In the genomic region with DNA sequence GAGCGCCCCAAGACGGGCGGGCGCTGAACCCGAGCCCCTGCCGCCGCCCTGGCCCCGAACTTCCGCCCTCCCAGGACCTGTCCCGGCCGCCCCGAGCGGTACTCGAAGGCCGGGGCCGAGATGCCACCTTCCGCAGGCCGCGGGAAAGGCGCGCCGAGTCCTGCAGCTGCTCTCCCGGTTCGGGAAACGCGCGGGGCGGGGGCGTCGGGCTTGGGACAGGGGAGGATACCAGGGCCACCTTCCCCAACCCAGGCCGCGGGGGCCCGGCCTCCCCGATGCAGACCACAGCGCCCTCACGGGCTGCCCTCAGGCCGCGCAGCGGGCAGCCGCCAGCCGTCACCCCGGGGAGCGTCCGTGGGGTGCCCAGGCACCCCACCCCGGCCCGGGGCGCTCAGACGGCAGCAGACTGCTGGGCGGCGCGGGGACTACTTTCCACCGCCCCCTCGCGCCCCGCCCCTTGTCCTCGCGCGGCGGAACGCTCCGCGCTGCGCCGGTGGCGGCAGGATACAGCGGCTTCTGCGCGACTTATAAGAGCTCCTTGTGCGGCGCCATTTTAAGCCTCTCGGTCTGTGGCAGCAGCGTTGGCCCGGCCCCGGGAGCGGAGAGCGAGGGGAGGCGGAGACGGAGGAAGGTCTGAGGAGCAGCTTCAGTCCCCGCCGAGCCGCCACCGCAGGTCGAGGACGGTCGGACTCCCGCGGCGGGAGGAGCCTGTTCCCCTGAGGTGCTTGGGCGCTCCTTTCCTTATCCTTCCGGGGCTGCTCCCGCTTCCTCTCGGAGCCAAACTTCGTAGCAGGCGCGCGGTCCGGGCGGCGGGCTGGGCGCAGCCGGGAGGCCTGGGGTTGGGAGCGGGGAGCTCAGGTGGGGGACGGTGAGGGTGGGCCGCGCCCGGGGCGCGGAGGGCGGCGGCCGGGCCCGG, we compare ENCODE assay signal across 8 cellular contexts. TPM values are rescaled to one million over a fixed set of nuclear protein-coding genes. Genes with fewer than 3 reads are reported as not detected.
DNase-seq lines count a peak whose midpoint lies in the region; ATAC-seq and TF ChIP-seq lines count a peak whose summit lies in the region.

A gene (plus strand): TSS at position 556 of the 916 bp plus-strand sequence. CDS start 24,564 bp downstream, outside the sequence.

- H3K27ac Mint-ChIP-seq in activated CD8-positive, alpha-beta T cell treated with anti-CD3 and anti-CD28 coated beads, Interleukin-2, amount 10 ng/mL, durations not matched to agents 7 days and 5 days: peak within 1 kb of the TSS; percentile 96

- H3K4me1 ChIP-seq in ectodermal cell (ENCODE audit: control insufficient read depth, insufficient read depth, low read length) (peaks cover 8% of the 10 kb centered on the region), lung (ENCODE audit: control insufficient read depth in 2 of 2, insufficient read depth in 2 of 2, low read length in 2 of 2) (peaks cover 1 to 2% of the 10 kb centered on the region in 2 donors)

- H3K9me3 ChIP-seq in ectodermal cell (ENCODE audit: control insufficient read depth, low read length): no peaks in the 10 kb centered on the region
- H3K9me3 ChIP-seq in lung (ENCODE audit: control insufficient read depth in 2 of 2, insufficient read depth in 1 of 2, low read length in 1 of 2): no peaks in the 10 kb centered on the region

- CTCF ChIA-PET in activated CD8-positive, alpha-beta T cell treated with anti-CD3 and anti-CD28 coated beads, Interleukin-2, amount 10 ng/mL, durations not matched to agents 7 days and 5 days (lab: Charles Lee): interaction anchor here (2.1 kb wide), 1 partner anchor 17 kb away, joined by 10 read pairs; no protein-coding TSS in a partner anchor

- WGBS in ectodermal cell, 2 experiments: 0% methylated on average over 112 of the region's 112 CpGs
- WGBS in lung, 2 donors: 0 to 1% methylated on average over 104 to 112 of the region's 112 CpGs

- peaks cover 28% of the 10 kb centered on the region for H3K27me3 Mint-ChIP-seq in activated CD8-positive, alpha-beta T cell treated with anti-CD3 and anti-CD28 coated beads, Interleukin-2, amount 10 ng/mL, durations not matched to agents 7 days and 5 days (ENCODE audit: low read depth)

- peak within 1 kb of the TSS; percentile 90 for H3K4me3 Mint-ChIP-seq in activated CD8-positive, alpha-beta T cell treated with anti-CD3 and anti-CD28 coated beads, Interleukin-2, amount 10 ng/mL, durations not matched to agents 7 days and 5 days

- H3K9me3 Mint-ChIP-seq in activated CD8-positive, alpha-beta T cell treated with anti-CD3 and anti-CD28 coated beads, Interleukin-2, amount 10 ng/mL, durations not matched to agents 7 days and 5 days (ENCODE audit: insufficient read depth): no peaks in the 10 kb centered on the region

- H3K27me3 ChIP-seq in ectodermal cell (ENCODE audit: control insufficient read depth, insufficient read depth, low read length, poor library complexity, severe bottlenecking) (no peaks in the 10 kb centered on the region), lung (ENCODE audit: control insufficient read depth, insufficient read depth) (no peaks in the 10 kb centered on the region)

- H3K4me1 Mint-ChIP-seq in activated CD8-positive, alpha-beta T cell treated with anti-CD3 and anti-CD28 coated beads, Interleukin-2, amount 10 ng/mL, durations not matched to agents 7 days and 5 days (ENCODE audit: low read depth): peaks cover 35% of the 10 kb centered on the region

- H3K36me3 ChIP-seq in ectodermal cell (ENCODE audit: control insufficient read depth, insufficient read depth, low read length) (no peaks in the 10 kb centered on the region), lung (ENCODE audit: control insufficient read depth in 2 of 2, insufficient read depth in 2 of 2, low read length in 2 of 2) (no peaks in the 10 kb centered on the region)

- H3K36me3 Mint-ChIP-seq in activated CD8-positive, alpha-beta T cell treated with anti-CD3 and anti-CD28 coated beads, Interleukin-2, amount 10 ng/mL, durations not matched to agents 7 days and 5 days (ENCODE audit: low read depth): peaks cover 11% of the 10 kb centered on the region

- peak within 1 kb of the TSS; percentile 85 for H3K4me3 ChIP-seq in ectodermal cell (ENCODE audit: insufficient read depth, low read depth, low read length)
- peak within 1 kb of the TSS; percentile 100 for H3K4me3 ChIP-seq in lung

- TF ChIP-seq CTCF in C4-2B (conservative IDR thresholded peaks at IDR 0.05) (peak; percentile 14; the same call in 1 of the 2 replicates), lung (IDR thresholded peaks at IDR 0.05; ENCODE audit: control extremely low read depth, extremely low read depth) (no peak)

- DNase-seq in NCI-H82 treated with DMSO at 0.1 percent for 48 hours (lab: John Stamatoyannopoulos, UW; ENCODE audit: unreplicated experiment) (peak; percentile 52), lung (ENCODE audit: low spot score) (peak; percentile 93)
- peak; percentile 91 for DNase-seq in activated CD8-positive, alpha-beta T cell treated with anti-CD3 and anti-CD28 coated beads, Interleukin-2, amount 10 ng/mL, durations not matched to agents 7 days and 5 days
- DNase-seq in stimulated activated CD4-positive, alpha-beta T cell treated with anti-CD3 and anti-CD28 coated beads, TNF-alpha, amount 100 ng/mL, for 4 hours (ENCODE audit: low read depth in 3 of 3): peak; percentile 84 to 87 (median 86)

- peak; percentile 79 for ATAC-seq in GM19324 (IDR thresholded peaks at IDR 0.05; ENCODE audit: low FRiP score, unreplicated experiment)
- peak; percentile 61 for ATAC-seq in HG03469 (IDR thresholded peaks at IDR 0.05; ENCODE audit: unreplicated experiment)
- ATAC-seq in activated CD8-positive, alpha-beta T cell treated with anti-CD3 and anti-CD28 coated beads, Interleukin-2, amount 10 ng/mL, durations not matched to agents 7 days and 5 days: peak; percentile 89
- ATAC-seq in lung (ENCODE audit: insufficient read depth, low FRiP score): peak; percentile 95

- POLR2A ChIA-PET in activated CD8-positive, alpha-beta T cell treated with anti-CD3 and anti-CD28 coated beads, Interleukin-2, amount 10 ng/mL, durations not matched to agents 7 days and 5 days (lab: Charles Lee): interaction anchor here (0.6 to 2.6 kb wide), 33 partner anchors 9 to 1198 kb away, joined by 3 to 16 read pairs (median 4); a partner anchor contains a TSS

- H3K27ac ChIP-seq in C4-2B (peak within 1 kb of the TSS; percentile 99), ectodermal cell (ENCODE audit: insufficient read depth, low read depth, low read length, poor library complexity, severe bottlenecking) (peak within 1 kb of the TSS; percentile 89), lung (ENCODE audit: low read depth in 1 of 2, low read length in 1 of 2) (peak within 1 kb of the TSS; percentile 98 to 99)

RNA-seq across cellular contexts. Expression of the gene that starts here (rescaled TPM):
- total RNA-seq in activated CD8-positive, alpha-beta T cell treated with anti-CD3 and anti-CD28 coated beads, Interleukin-2, amount 10 ng/mL, durations not matched to agents 7 days and 5 days: 100 to 1,000 TPM; 112 TPM
- 416 TPM for polyA plus RNA-seq in ectodermal cell (2013, experiment 1 of 4)
- polyA plus RNA-seq in ectodermal cell (2013, experiment 2 of 4): 437 TPM
- polyA plus RNA-seq in ectodermal cell (2013, experiment 3 of 4): 341 TPM
- 352 TPM for polyA plus RNA-seq in ectodermal cell (2013, experiment 4 of 4)
- total RNA-seq in lung: 100 to 1,000 TPM; 424 to 631 TPM
- 100 to 1,000 TPM in 1 of 2 donors, 10 to 100 TPM in 1; 90.3 to 207 TPM for polyA plus RNA-seq in lung

Comparison
In these comparisons a context has a peak if more than half of its experiments do, and no peak if none do; other contexts are left out.
1. Peak in every context shown above with its lines: DNase-seq, ATAC-seq, H3K4me3 ChIP-seq and H3K27ac ChIP-seq.